19 cellular contexts compared by ENCODE assay signal in genomic region chr2:239601201-239601851, GRCh38.
A peak's percentile ranks its signal among the peaks of the same experiment; 100 is the strongest.
DNase-seq lines count a peak whose midpoint lies in the region; ATAC-seq and TF ChIP-seq lines count a peak whose summit lies in the region.
"Had no signal": no experiment of that assay in that cellular context is flagged by ENCODE, and none has a peak within 500 bp of the region (broad histone marks: within the 10 kb centered on the region; RNA-seq: fewer than 3 reads in every experiment).

No MANE protein-coding gene starts in this region.

- H2AFZ ChIP-seq in GM23338: peak overlapping the region; percentile 83

- no peak overlapping the region for H3K27ac ChIP-seq in GM23338 (ENCODE audit: low read depth)
- H3K27ac ChIP-seq: 22Rv1, dorsolateral prefrontal cortex, gastroesophageal sphincter, pancreas, suprapubic skin had no signal

- H3K36me3 Mint-ChIP-seq in GM23338 (ENCODE audit: low read depth): no peaks in the 10 kb centered on the region
- H3K36me3 Mint-ChIP-seq: activated naive CD8-positive, alpha-beta T cell treated with anti-CD3 and anti-CD28 coated beads for 36 hours had no signal

- peak; percentile 91 for ATAC-seq in GM23338
- ATAC-seq: gastroesophageal sphincter, left ventricle myocardium superior, pancreas had no signal

- peaks cover 7% of the 10 kb centered on the region for H3K4me1 Mint-ChIP-seq in GM23338

- H3K27me3 ChIP-seq in GM23338 (ENCODE audit: insufficient read depth): no peaks in the 10 kb centered on the region
- H3K27me3 ChIP-seq: BE2C had no signal

- no peak for TF ChIP-seq CTCF in GM23338 (conservative IDR thresholded peaks at IDR 0.05; ENCODE audit: low read depth in 2 of 2)

- no peak overlapping the region for H3K27ac Mint-ChIP-seq in GM23338
- H3K27ac Mint-ChIP-seq: activated naive CD8-positive, alpha-beta T cell treated with anti-CD3 and anti-CD28 coated beads for 36 hours had no signal

- peaks cover 5% of the 10 kb centered on the region for H3K27me3 Mint-ChIP-seq in GM23338 (ENCODE audit: insufficient read depth, low read depth, poor library complexity)

- H3K4me1 ChIP-seq in GM23338 (ENCODE audit: insufficient read depth): no peaks in the 10 kb centered on the region; the same call in 1 of the 2 replicates
- H3K4me1 ChIP-seq: BE2C, gastroesophageal sphincter, pancreas had no signal

- H3K9me3 Mint-ChIP-seq in GM23338: peaks cover 4% of the 10 kb centered on the region; the same call in 1 of the 3 replicates
- H3K9me3 Mint-ChIP-seq: activated naive CD8-positive, alpha-beta T cell treated with anti-CD3 and anti-CD28 coated beads for 36 hours had no signal

- no peak overlapping the region for H3K4me3 ChIP-seq in GM23338
- H3K4me3 ChIP-seq: dorsolateral prefrontal cortex, gastroesophageal sphincter, pancreas, skin epidermis, suprapubic skin had no signal

- H3F3A ChIP-seq in GM23338 (replicated peaks; ENCODE audit: low read depth): no peaks in the 10 kb centered on the region

- H3K4me3 Mint-ChIP-seq in GM23338: no peak overlapping the region
- H3K4me3 Mint-ChIP-seq: activated naive CD8-positive, alpha-beta T cell treated with anti-CD3 and anti-CD28 coated beads for 36 hours had no signal

- peaks cover 1% of the 10 kb centered on the region; the same call in 1 of the 2 replicates for H3K9me2 ChIP-seq in GM23338 (ENCODE audit: insufficient read depth)

- peak; percentile 6 for DNase-seq in NCI-H345 (lab: John Stamatoyannopoulos, UW)
- no peak for DNase-seq in NCI-H345 treated with DMSO at 0.1 percent for 48 hours (lab: John Stamatoyannopoulos, UW; ENCODE audit: unreplicated experiment)
- no peak for DNase-seq in GM23338 (ENCODE audit: low spot score)
- DNase-seq in ecto neural progenitor cell (ENCODE audit: low spot score): peak; percentile 51
- DNase-seq in posterior vena cava (ENCODE audit: low spot score): peak; percentile 64
- DNase-seq in GM19238 (ENCODE audit: insufficient read length, low spot score): no peak
- no peak for DNase-seq in SHP77 (lab: John Stamatoyannopoulos, UW)
- no peak for DNase-seq in SW480 (ENCODE audit: low spot score)
- DNase-seq: activated naive CD8-positive, alpha-beta T cell treated with anti-CD3 and anti-CD28 coated beads for 36 hours; BE2C; left ventricle myocardium superior; NCI-H2107; Right ventricle myocardium superior had no signal

- intact Hi-C loops in posterior vena cava (cut with DNase I): no loop called here

- H3K36me3 ChIP-seq in GM23338 (ENCODE audit: insufficient read depth): no peaks in the 10 kb centered on the region
- H3K36me3 ChIP-seq: BE2C, gastroesophageal sphincter, pancreas, suprapubic skin had no signal

- H4K20me1 ChIP-seq in GM23338 (replicated peaks; ENCODE audit: insufficient read depth): no peaks in the 10 kb centered on the region

- no peaks in the 10 kb centered on the region for H3K79me2 ChIP-seq in GM23338 (replicated peaks; ENCODE audit: insufficient read depth)

- no peak overlapping the region for H3K4me2 ChIP-seq in GM23338

TF ChIP-seq in GM23338, 12 proteins besides CTCF, POLR2A, EP300 and RAD21 (continues in another document):
- TF ChIP-seq CREB1 (CRISPR knock-in tag; IDR thresholded peaks at IDR 0.05; ENCODE audit: low read depth) (no peak), JUNB (IDR thresholded peaks at IDR 0.05; ENCODE audit: unreplicated experiment) (no peak), POLR2AphosphoS5 (IDR thresholded peaks at IDR 0.05; ENCODE audit: low read depth) (no peak), EZH2phosphoT487 (IDR thresholded peaks at IDR 0.05; ENCODE audit: unreplicated experiment) (no peak), NANOG (IDR thresholded peaks at IDR 0.05; ENCODE audit: borderline replicate concordance) (no peak), EZH2 (IDR thresholded peaks at IDR 0.05; ENCODE audit: low read depth, unreplicated experiment) (no peak), ZNF331 (CRISPR knock-in tag; IDR thresholded peaks at IDR 0.05; ENCODE audit: low read depth) (no peak)
- TF ChIP-seq, protein P1, sequence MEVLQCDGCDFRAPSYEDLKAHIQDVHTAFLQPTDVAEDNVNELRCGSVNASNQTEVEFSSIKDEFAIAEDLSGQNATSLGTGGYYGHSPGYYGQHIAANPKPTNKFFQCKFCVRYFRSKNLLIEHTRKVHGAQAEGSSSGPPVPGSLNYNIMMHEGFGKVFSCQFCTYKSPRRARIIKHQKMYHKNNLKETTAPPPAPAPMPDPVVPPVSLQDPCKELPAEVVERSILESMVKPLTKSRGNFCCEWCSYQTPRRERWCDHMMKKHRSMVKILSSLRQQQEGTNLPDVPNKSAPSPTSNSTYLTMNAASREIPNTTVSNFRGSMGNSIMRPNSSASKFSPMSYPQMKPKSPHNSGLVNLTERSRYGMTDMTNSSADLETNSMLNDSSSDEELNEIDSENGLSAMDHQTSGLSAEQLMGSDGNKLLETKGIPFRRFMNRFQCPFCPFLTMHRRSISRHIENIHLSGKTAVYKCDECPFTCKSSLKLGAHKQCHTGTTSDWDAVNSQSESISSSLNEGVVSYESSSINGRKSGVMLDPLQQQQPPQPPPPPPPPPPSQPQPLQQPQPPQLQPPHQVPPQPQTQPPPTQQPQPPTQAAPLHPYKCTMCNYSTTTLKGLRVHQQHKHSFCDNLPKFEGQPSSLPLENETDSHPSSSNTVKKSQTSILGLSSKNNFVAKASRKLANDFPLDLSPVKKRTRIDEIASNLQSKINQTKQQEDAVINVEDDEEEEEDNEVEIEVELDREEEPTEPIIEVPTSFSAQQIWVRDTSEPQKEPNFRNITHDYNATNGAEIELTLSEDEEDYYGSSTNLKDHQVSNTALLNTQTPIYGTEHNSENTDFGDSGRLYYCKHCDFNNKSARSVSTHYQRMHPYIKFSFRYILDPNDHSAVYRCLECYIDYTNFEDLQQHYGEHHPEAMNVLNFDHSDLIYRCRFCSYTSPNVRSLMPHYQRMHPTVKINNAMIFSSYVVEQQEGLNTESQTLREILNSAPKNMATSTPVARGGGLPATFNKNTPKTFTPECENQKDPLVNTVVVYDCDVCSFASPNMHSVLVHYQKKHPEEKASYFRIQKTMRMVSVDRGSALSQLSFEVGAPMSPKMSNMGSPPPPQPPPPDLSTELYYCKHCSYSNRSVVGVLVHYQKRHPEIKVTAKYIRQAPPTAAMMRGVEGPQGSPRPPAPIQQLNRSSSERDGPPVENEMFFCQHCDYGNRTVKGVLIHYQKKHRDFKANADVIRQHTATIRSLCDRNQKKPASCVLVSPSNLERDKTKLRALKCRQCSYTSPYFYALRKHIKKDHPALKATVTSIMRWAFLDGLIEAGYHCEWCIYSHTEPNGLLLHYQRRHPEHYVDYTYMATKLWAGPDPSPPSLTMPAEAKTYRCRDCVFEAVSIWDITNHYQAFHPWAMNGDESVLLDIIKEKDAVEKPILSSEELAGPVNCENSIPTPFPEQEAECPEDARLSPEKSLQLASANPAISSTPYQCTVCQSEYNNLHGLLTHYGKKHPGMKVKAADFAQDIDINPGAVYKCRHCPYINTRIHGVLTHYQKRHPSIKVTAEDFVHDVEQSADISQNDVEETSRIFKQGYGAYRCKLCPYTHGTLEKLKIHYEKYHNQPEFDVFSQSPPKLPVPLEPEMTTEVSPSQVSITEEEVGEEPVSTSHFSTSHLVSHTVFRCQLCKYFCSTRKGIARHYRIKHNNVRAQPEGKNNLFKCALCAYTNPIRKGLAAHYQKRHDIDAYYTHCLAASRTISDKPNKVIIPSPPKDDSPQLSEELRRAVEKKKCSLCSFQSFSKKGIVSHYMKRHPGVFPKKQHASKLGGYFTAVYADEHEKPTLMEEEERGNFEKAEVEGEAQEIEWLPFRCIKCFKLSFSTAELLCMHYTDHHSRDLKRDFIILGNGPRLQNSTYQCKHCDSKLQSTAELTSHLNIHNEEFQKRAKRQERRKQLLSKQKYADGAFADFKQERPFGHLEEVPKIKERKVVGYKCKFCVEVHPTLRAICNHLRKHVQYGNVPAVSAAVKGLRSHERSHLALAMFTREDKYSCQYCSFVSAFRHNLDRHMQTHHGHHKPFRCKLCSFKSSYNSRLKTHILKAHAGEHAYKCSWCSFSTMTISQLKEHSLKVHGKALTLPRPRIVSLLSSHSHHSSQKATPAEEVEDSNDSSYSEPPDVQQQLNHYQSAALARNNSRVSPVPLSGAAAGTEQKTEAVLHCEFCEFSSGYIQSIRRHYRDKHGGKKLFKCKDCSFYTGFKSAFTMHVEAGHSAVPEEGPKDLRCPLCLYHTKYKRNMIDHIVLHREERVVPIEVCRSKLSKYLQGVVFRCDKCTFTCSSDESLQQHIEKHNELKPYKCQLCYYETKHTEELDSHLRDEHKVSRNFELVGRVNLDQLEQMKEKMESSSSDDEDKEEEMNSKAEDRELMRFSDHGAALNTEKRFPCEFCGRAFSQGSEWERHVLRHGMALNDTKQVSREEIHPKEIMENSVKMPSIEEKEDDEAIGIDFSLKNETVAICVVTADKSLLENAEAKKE (CRISPR knock-in tag; IDR thresholded peaks at IDR 0.05): no peak
- TF ChIP-seq, protein P2, sequence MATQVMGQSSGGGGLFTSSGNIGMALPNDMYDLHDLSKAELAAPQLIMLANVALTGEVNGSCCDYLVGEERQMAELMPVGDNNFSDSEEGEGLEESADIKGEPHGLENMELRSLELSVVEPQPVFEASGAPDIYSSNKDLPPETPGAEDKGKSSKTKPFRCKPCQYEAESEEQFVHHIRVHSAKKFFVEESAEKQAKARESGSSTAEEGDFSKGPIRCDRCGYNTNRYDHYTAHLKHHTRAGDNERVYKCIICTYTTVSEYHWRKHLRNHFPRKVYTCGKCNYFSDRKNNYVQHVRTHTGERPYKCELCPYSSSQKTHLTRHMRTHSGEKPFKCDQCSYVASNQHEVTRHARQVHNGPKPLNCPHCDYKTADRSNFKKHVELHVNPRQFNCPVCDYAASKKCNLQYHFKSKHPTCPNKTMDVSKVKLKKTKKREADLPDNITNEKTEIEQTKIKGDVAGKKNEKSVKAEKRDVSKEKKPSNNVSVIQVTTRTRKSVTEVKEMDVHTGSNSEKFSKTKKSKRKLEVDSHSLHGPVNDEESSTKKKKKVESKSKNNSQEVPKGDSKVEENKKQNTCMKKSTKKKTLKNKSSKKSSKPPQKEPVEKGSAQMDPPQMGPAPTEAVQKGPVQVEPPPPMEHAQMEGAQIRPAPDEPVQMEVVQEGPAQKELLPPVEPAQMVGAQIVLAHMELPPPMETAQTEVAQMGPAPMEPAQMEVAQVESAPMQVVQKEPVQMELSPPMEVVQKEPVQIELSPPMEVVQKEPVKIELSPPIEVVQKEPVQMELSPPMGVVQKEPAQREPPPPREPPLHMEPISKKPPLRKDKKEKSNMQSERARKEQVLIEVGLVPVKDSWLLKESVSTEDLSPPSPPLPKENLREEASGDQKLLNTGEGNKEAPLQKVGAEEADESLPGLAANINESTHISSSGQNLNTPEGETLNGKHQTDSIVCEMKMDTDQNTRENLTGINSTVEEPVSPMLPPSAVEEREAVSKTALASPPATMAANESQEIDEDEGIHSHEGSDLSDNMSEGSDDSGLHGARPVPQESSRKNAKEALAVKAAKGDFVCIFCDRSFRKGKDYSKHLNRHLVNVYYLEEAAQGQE (IDR thresholded peaks at IDR 0.05; ENCODE audit: unreplicated experiment): no peak

Comparison
In these comparisons a context has a peak if more than half of its experiments do, and no peak if none do; other contexts are left out.
1. DNase-seq: peak in NCI-H345 (single experiment), ecto neural progenitor cell (single experiment) and posterior vena cava (single experiment); none in NCI-H345 treated with DMSO at 0.1 percent for 48 hours (single experiment), GM23338 (single experiment), GM19238 (single experiment), SHP77 (0 of 2) and SW480 (single experiment).